In the genomic region with DNA sequence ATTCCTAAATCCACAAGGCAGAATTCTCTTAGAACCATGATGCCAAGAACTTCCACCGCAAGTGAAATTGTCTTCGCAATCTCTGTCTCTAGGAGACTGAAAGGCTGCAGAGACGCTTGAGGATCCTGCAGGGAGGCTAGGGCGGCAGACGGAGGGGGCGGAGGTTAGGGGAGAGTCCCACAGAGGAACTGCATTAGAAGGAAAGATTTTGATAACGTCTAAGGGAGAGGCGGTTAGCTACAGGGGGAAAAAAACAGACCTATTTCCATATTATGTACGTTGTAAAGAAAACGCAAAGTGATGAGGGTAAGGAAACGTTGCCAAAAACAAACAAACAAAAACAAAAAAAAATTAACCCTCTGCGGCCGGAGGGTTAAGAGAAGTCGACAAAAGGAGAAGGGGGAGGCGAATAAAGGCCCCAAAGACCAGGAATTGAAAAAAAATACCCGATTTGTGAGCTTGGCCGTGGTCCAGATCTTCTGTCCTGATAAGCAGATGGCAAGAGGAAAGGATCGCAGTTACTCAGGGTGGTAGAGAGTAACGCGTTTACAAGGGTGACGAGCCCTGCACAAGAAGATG, we compare ENCODE assay signal across 8 cellular contexts. TPM values are rescaled to one million over a fixed set of nuclear protein-coding genes. Genes with fewer than 3 reads are reported as not detected.
DNase-seq lines count a peak whose midpoint lies in the region; ATAC-seq and TF ChIP-seq lines count a peak whose summit lies in the region.

No MANE protein-coding gene starts in this region.

- no peaks in the 10 kb centered on the region for H3K9me3 Mint-ChIP-seq in progenitor cell of endocrine pancreas (ENCODE audit: low read depth)

- TF ChIP-seq CTCF in SU-DHL-6 (IDR thresholded peaks at IDR 0.05; ENCODE audit: insufficient read depth, low read length, poor library complexity, severe bottlenecking), result no peak
- TF ChIP-seq CTCF in right atrium auricular region (IDR thresholded peaks at IDR 0.05), result no peak
- no peak for TF ChIP-seq CTCF in progenitor cell of endocrine pancreas (IDR thresholded peaks at IDR 0.05; ENCODE audit: unreplicated experiment)

- H2AFZ ChIP-seq in SU-DHL-6 (ENCODE audit: low read depth, low read length, severe bottlenecking), result peak overlapping the region; percentile 61

- H3K36me3 Mint-ChIP-seq in progenitor cell of endocrine pancreas (ENCODE audit: insufficient read depth), result peaks cover 2% of the 10 kb centered on the region

- peak overlapping the region; percentile 93 for H3K4me3 ChIP-seq in Jurkat, Clone E6-1 (ENCODE audit: low read length)
- H3K4me3 ChIP-seq in SU-DHL-6 (ENCODE audit: insufficient read depth, low read length, poor library complexity, severe bottlenecking) (peak overlapping the region; percentile 74), adipocyte (ENCODE audit: low read length) (peak overlapping the region; percentile 95), right atrium auricular region (peak overlapping the region; percentile 66 to 87)

- H3K36me3 ChIP-seq in SU-DHL-6 (ENCODE audit: low read length), result no peaks in the 10 kb centered on the region
- H3K36me3 ChIP-seq in adipocyte (ENCODE audit: control insufficient read depth, insufficient read depth, low read length, severe bottlenecking), result no peaks in the 10 kb centered on the region
- no peaks in the 10 kb centered on the region for H3K36me3 ChIP-seq in right atrium auricular region

- H3K27ac Mint-ChIP-seq in progenitor cell of endocrine pancreas, result no peak overlapping the region

- H3K4me3 Mint-ChIP-seq in progenitor cell of endocrine pancreas (ENCODE audit: low read depth), result no peak overlapping the region

- H4K20me1 ChIP-seq in SU-DHL-6 (ENCODE audit: low read depth, low read length), result peaks cover 5% of the 10 kb centered on the region; the same call in 1 of the 2 replicates

- H3K9ac ChIP-seq in SU-DHL-6 (ENCODE audit: low read length) (peak overlapping the region; percentile 70), adipocyte (ENCODE audit: low read length) (peak overlapping the region; percentile 94)

- H3K27me3 Mint-ChIP-seq in progenitor cell of endocrine pancreas, result no peaks in the 10 kb centered on the region

- H3K9me3 ChIP-seq in SU-DHL-6 (ENCODE audit: insufficient read depth, low read length), result no peaks in the 10 kb centered on the region
- H3K9me3 ChIP-seq in adipocyte (ENCODE audit: control insufficient read depth, low read length), result no peaks in the 10 kb centered on the region
- H3K9me3 ChIP-seq in right atrium auricular region, result no peaks in the 10 kb centered on the region

- no peaks in the 10 kb centered on the region for H3K9me2 ChIP-seq in SU-DHL-6 (replicated peaks; ENCODE audit: insufficient read depth, low read length)

- H3F3A ChIP-seq in SU-DHL-6 (ENCODE audit: insufficient read depth), result peaks cover 11% of the 10 kb centered on the region; the same call in 1 of the 2 replicates

- H3K4me1 Mint-ChIP-seq in progenitor cell of endocrine pancreas (ENCODE audit: low read depth), result peaks cover 44% of the 10 kb centered on the region

- peak overlapping the region; percentile 38 for H3K27ac ChIP-seq in SU-DHL-6 (ENCODE audit: low read depth, low read length)
- H3K27ac ChIP-seq in right atrium auricular region, result peak overlapping the region; percentile 86 to 90

- DNase-seq in EH (ENCODE audit: low read depth) (peak; percentile 72), adipocyte (ENCODE audit: low read depth) (peak; percentile 88), right atrium auricular region (ENCODE audit: low spot score) (peak; percentile 68), renal cortical epithelial cell (ENCODE audit: low read depth) (peak; percentile 45), progenitor cell of endocrine pancreas (ENCODE audit: low spot score, unreplicated experiment) (no peak)
- peak; percentile 32 for DNase-seq in Jurkat, Clone E6-1 (ENCODE audit: low read depth, low spot score)

- H3K27me3 ChIP-seq in SU-DHL-6 (ENCODE audit: low read length) (no peaks in the 10 kb centered on the region), adipocyte (replicated peaks; ENCODE audit: control insufficient read depth, insufficient read depth, low read length) (no peaks in the 10 kb centered on the region), right atrium auricular region (no peaks in the 10 kb centered on the region)

- peaks cover 91% of the 10 kb centered on the region for H3K79me2 ChIP-seq in SU-DHL-6 (ENCODE audit: insufficient read depth, low read length)

- peak; percentile 34 for ATAC-seq in GM21717 (IDR thresholded peaks at IDR 0.05; ENCODE audit: unreplicated experiment)

- H3K4me1 ChIP-seq in adipocyte (ENCODE audit: control insufficient read depth, insufficient read depth, low read length), result peaks cover 34% of the 10 kb centered on the region
- H3K4me1 ChIP-seq in right atrium auricular region, result peaks cover 0 to 60% of the 10 kb centered on the region in 2 donors

- peak overlapping the region; percentile 73 for H3K4me2 ChIP-seq in SU-DHL-6 (ENCODE audit: low read depth, low read length, poor library complexity, severe bottlenecking)

RNA-seq across cellular contexts. Expression of a gene that starts 0.5 kb away (rescaled TPM):
- 6.7 TPM for polyA plus RNA-seq in Jurkat, Clone E6-1 (2012; ENCODE audit: insufficient read depth, insufficient read length)
- total RNA-seq in right atrium auricular region (1 to 10 TPM; 6.4 to 8.5 TPM), renal cortical epithelial cell (8.3 and 18.9 TPM in 2 replicates), progenitor cell of endocrine pancreas (17.9 and 19.5 TPM in 2 replicates)

RNA-seq across cellular contexts. Expression of a gene that starts 0.8 kb away (rescaled TPM):
- 0.90 TPM for polyA plus RNA-seq in Jurkat, Clone E6-1 (2012; ENCODE audit: insufficient read depth, insufficient read length)
- 10 to 100 TPM; 15.1 to 24.7 TPM for total RNA-seq in right atrium auricular region
- 14.2 and 40.5 TPM in 2 replicates for total RNA-seq in renal cortical epithelial cell
- total RNA-seq in progenitor cell of endocrine pancreas, result 25.0 and 28.5 TPM in 2 replicates
